1 cellular context compared by ENCODE assay signal in the genomic region with DNA sequence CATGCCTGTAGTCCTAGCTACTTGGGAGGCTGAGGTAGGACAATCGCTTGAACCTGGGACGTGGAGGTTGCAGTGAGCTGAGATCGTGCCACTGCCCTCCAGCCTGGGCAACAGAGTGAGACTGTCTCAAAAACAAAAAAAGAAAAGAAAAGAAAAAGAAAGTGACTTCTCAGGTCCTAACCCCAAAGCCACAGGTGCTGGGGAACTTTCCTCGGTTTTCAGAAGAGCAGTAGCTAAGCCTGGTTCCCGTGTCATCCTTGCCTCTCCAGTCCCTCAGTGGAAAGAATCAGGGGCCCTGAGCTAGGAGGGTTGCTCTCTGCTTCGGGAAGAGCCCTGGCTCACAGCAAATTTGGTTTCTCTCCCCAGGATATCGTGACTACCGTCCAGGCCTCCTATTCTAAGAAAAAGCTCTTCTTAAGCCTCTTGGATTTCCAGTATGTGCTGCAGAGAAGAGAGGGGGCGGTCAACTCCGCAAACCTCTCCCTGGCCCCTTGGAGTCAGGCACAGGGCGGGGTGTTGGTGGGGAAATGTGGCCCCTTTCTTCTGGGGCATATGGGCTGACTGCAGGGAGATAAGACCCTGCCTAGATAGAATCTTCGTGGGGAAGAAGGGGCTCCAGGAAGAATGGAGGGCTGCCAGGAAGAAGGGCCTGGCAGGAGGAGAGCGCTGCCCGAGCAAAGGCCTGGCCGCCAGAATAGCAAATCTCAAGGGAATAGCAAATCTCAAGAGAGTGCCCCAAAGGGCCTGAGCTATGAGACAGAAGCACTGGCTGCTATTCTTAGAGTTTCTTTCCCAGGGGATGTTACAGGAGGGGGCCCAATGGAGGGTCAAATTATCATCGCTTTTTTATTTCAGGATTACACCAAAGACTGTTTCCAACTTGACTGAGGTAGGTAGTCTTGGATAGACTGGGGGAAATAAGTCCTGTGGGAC.
TF ChIP-seq lines count a peak whose summit lies in the region.

No MANE protein-coding gene starts in this region.

TF ChIP-seq in GM12878, 131 proteins besides CTCF, POLR2A, EP300 and RAD21 (continued from another document):
- TF ChIP-seq, protein P1, sequence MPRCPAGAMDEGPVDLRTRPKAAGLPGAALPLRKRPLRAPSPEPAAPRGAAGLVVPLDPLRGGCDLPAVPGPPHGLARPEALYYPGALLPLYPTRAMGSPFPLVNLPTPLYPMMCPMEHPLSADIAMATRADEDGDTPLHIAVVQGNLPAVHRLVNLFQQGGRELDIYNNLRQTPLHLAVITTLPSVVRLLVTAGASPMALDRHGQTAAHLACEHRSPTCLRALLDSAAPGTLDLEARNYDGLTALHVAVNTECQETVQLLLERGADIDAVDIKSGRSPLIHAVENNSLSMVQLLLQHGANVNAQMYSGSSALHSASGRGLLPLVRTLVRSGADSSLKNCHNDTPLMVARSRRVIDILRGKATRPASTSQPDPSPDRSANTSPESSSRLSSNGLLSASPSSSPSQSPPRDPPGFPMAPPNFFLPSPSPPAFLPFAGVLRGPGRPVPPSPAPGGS (IDR thresholded peaks at IDR 0.05; ENCODE audit: borderline replicate concordance, insufficient read depth, low read depth, low read length, poor library complexity, severe bottlenecking), result peak; percentile 90
- TF ChIP-seq, protein P2, sequence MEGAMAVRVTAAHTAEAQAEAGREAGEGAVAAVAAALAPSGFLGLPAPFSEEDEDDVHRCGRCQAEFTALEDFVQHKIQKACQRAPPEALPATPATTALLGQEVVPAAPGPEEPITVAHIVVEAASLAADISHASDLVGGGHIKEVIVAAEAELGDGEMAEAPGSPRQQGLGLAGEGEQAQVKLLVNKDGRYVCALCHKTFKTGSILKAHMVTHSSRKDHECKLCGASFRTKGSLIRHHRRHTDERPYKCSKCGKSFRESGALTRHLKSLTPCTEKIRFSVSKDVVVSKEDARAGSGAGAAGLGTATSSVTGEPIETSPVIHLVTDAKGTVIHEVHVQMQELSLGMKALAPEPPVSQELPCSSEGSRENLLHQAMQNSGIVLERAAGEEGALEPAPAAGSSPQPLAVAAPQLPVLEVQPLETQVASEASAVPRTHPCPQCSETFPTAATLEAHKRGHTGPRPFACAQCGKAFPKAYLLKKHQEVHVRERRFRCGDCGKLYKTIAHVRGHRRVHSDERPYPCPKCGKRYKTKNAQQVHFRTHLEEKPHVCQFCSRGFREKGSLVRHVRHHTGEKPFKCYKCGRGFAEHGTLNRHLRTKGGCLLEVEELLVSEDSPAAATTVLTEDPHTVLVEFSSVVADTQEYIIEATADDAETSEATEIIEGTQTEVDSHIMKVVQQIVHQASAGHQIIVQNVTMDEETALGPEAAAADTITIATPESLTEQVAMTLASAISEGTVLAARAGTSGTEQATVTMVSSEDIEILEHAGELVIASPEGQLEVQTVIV (IDR thresholded peaks at IDR 0.05; ENCODE audit: borderline replicate concordance, partially characterized antibody), result no peak
- no peak for TF ChIP-seq SREBF1 (IDR thresholded peaks at IDR 0.05; ENCODE audit: low read length)
- TF ChIP-seq MTA3 (IDR thresholded peaks at IDR 0.05; ENCODE audit: borderline replicate concordance, low read length), result no peak
- no peak for TF ChIP-seq CHD2 (IDR thresholded peaks at IDR 0.05; ENCODE audit: borderline replicate concordance, low read depth, low read length)
- peak; percentile 84 for TF ChIP-seq NR2F1 (conservative IDR thresholded peaks at IDR 0.05)
- TF ChIP-seq NFXL1 (IDR thresholded peaks at IDR 0.05; ENCODE audit: borderline replicate concordance), result no peak
- no peak for TF ChIP-seq SREBF2 (IDR thresholded peaks at IDR 0.05; ENCODE audit: low read length)
- TF ChIP-seq BCL11A (IDR thresholded peaks at IDR 0.05; ENCODE audit: low read depth, low read length), result 0 out of 2 replicates have a peak, but pooled peaks have one; percentile 12
- TF ChIP-seq, protein P3, sequence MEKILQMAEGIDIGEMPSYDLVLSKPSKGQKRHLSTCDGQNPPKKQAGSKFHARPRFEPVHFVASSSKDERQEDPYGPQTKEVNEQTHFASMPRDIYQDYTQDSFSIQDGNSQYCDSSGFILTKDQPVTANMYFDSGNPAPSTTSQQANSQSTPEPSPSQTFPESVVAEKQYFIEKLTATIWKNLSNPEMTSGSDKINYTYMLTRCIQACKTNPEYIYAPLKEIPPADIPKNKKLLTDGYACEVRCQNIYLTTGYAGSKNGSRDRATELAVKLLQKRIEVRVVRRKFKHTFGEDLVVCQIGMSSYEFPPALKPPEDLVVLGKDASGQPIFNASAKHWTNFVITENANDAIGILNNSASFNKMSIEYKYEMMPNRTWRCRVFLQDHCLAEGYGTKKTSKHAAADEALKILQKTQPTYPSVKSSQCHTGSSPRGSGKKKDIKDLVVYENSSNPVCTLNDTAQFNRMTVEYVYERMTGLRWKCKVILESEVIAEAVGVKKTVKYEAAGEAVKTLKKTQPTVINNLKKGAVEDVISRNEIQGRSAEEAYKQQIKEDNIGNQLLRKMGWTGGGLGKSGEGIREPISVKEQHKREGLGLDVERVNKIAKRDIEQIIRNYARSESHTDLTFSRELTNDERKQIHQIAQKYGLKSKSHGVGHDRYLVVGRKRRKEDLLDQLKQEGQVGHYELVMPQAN (conservative IDR thresholded peaks at IDR 0.05), result no peak
- no peak; the same call in 1 of the 2 replicates for TF ChIP-seq FOXM1 (IDR thresholded peaks at IDR 0.05; ENCODE audit: low read depth, low read length)
- TF ChIP-seq, protein P4, sequence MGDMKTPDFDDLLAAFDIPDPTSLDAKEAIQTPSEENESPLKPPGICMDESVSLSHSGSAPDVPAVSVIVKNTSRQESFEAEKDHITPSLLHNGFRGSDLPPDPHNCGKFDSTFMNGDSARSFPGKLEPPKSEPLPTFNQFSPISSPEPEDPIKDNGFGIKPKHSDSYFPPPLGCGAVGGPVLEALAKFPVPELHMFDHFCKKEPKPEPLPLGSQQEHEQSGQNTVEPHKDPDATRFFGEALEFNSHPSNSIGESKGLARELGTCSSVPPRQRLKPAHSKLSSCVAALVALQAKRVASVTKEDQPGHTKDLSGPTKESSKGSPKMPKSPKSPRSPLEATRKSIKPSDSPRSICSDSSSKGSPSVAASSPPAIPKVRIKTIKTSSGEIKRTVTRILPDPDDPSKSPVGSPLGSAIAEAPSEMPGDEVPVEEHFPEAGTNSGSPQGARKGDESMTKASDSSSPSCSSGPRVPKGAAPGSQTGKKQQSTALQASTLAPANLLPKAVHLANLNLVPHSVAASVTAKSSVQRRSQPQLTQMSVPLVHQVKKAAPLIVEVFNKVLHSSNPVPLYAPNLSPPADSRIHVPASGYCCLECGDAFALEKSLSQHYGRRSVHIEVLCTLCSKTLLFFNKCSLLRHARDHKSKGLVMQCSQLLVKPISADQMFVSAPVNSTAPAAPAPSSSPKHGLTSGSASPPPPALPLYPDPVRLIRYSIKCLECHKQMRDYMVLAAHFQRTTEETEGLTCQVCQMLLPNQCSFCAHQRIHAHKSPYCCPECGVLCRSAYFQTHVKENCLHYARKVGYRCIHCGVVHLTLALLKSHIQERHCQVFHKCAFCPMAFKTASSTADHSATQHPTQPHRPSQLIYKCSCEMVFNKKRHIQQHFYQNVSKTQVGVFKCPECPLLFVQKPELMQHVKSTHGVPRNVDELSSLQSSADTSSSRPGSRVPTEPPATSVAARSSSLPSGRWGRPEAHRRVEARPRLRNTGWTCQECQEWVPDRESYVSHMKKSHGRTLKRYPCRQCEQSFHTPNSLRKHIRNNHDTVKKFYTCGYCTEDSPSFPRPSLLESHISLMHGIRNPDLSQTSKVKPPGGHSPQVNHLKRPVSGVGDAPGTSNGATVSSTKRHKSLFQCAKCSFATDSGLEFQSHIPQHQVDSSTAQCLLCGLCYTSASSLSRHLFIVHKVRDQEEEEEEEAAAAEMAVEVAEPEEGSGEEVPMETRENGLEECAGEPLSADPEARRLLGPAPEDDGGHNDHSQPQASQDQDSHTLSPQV (IDR thresholded peaks at IDR 0.05), result peak; percentile 42; the same call in 1 of the 2 replicates
- peak; percentile 37 for TF ChIP-seq SMAD1 (IDR thresholded peaks at IDR 0.05; ENCODE audit: low read depth, partially characterized antibody)
- TF ChIP-seq IRF4 (IDR thresholded peaks at IDR 0.05; ENCODE audit: low read depth, low read length), result no peak
- no peak for TF ChIP-seq SIX5 (IDR thresholded peaks at IDR 0.05; ENCODE audit: low read depth, low read length, severe bottlenecking)
- peak in 1 of 2 experiments; percentile 59; a peak in 1 of 4 replicates for TF ChIP-seq BHLHE40 (IDR thresholded peaks at IDR 0.05; ENCODE audit: borderline replicate concordance in 1 of 2, low read depth in 2 of 2, low read length in 1 of 2)
- TF ChIP-seq, protein P5, sequence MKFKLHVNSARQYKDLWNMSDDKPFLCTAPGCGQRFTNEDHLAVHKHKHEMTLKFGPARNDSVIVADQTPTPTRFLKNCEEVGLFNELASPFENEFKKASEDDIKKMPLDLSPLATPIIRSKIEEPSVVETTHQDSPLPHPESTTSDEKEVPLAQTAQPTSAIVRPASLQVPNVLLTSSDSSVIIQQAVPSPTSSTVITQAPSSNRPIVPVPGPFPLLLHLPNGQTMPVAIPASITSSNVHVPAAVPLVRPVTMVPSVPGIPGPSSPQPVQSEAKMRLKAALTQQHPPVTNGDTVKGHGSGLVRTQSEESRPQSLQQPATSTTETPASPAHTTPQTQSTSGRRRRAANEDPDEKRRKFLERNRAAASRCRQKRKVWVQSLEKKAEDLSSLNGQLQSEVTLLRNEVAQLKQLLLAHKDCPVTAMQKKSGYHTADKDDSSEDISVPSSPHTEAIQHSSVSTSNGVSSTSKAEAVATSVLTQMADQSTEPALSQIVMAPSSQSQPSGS (IDR thresholded peaks at IDR 0.05; ENCODE audit: low read length), result peak; percentile 38; the same call in 1 of the 2 replicates
- peak; percentile 26 for TF ChIP-seq RELA (IDR thresholded peaks at IDR 0.05; ENCODE audit: borderline replicate concordance, partially characterized antibody)
- TF ChIP-seq PAX5 (IDR thresholded peaks at IDR 0.05; ENCODE audit: borderline replicate concordance, low read depth, low read length), result no peak
- no peak for TF ChIP-seq ASH2L (IDR thresholded peaks at IDR 0.05; ENCODE audit: borderline replicate concordance, low read depth)
TF ChIP-seq in GM12878: peak in this region for 27.
